7 cellular contexts compared by ENCODE assay signal in genomic region chr1:6359568-6360496, GRCh38. TPM values are rescaled to one million over a fixed set of nuclear protein-coding genes. Genes with fewer than 3 reads are reported as not detected.
DNase-seq lines count a peak whose midpoint lies in the region; ATAC-seq and TF ChIP-seq lines count a peak whose summit lies in the region.

No MANE protein-coding gene starts in this region.

- peak overlapping the region; percentile 63 for H3K4me3 Mint-ChIP-seq in activated naive CD8-positive, alpha-beta T cell treated with anti-CD3 and anti-CD28 coated beads for 36 hours

- peaks cover 4% of the 10 kb centered on the region for H3K36me3 Mint-ChIP-seq in activated naive CD8-positive, alpha-beta T cell treated with anti-CD3 and anti-CD28 coated beads for 36 hours

- ATAC-seq in HG02870 (IDR thresholded peaks at IDR 0.05; ENCODE audit: unreplicated experiment): peak; percentile 63

- H3K27ac ChIP-seq in Peyer's patch (peak overlapping the region; percentile 75 to 92 (median 84)), hepatocyte (peak overlapping the region; percentile 87)

- H3K4me3 ChIP-seq in Peyer's patch: peak overlapping the region in 3 of 4 donors; percentile 9 to 47 (median 28)
- H3K4me3 ChIP-seq in hepatocyte: no peak overlapping the region

- H3K79me2 ChIP-seq in hepatocyte: peaks cover 22% of the 10 kb centered on the region

- no peaks in the 10 kb centered on the region for H3K27me3 Mint-ChIP-seq in activated naive CD8-positive, alpha-beta T cell treated with anti-CD3 and anti-CD28 coated beads for 36 hours

- no peaks in the 10 kb centered on the region for H3K9me3 Mint-ChIP-seq in activated naive CD8-positive, alpha-beta T cell treated with anti-CD3 and anti-CD28 coated beads for 36 hours

- no peaks in the 10 kb centered on the region for H3K9me3 ChIP-seq in Peyer's patch
- H3K9me3 ChIP-seq in hepatocyte (ENCODE audit: low read depth): no peaks in the 10 kb centered on the region

- H3K9me2 ChIP-seq in hepatocyte (replicated peaks; ENCODE audit: insufficient read depth): no peaks in the 10 kb centered on the region

- H3K4me1 Mint-ChIP-seq in activated naive CD8-positive, alpha-beta T cell treated with anti-CD3 and anti-CD28 coated beads for 36 hours: peaks cover 39% of the 10 kb centered on the region

- peak; percentile 61 to 92 (median 89) for DNase-seq in Peyer's patch
- peak; percentile 74 for DNase-seq in activated naive CD8-positive, alpha-beta T cell treated with anti-CD3 and anti-CD28 coated beads for 36 hours
- DNase-seq in hepatocyte (ENCODE audit: low spot score): peak; percentile 91
- DNase-seq in stimulated activated CD4-positive, alpha-beta T cell treated with anti-CD3 and anti-CD28 coated beads, Interleukin-15, amount 100 ng/mL, for 24 hours: peak; percentile 66
- DNase-seq in 8988T: no peak

- peak overlapping the region; percentile 66 for H3K4me2 ChIP-seq in hepatocyte

- TF ChIP-seq CTCF in Peyer's patch (IDR thresholded peaks at IDR 0.05) (no peak), hepatocyte (IDR thresholded peaks at IDR 0.05; ENCODE audit: poor library complexity) (peak; percentile 3)

- no peak overlapping the region for H2AFZ ChIP-seq in hepatocyte

- H3K36me3 ChIP-seq in Peyer's patch (no peaks in the 10 kb centered on the region), hepatocyte (replicated peaks; ENCODE audit: insufficient read depth, low read depth) (no peaks in the 10 kb centered on the region)

- H3K4me1 ChIP-seq in Peyer's patch (peaks cover 21 to 80% (median 24%) of the 10 kb centered on the region in 4 donors), hepatocyte (ENCODE audit: insufficient read depth) (peaks cover 41% of the 10 kb centered on the region)

- H3K27me3 ChIP-seq in Peyer's patch (no peaks in the 10 kb centered on the region), hepatocyte (no peaks in the 10 kb centered on the region)

- TF ChIP-seq POLR2A in GM18526 (IDR thresholded peaks at IDR 0.05; ENCODE audit: extremely low read depth, insufficient read length): peak; percentile 71
- TF ChIP-seq POLR2A in Peyer's patch (IDR thresholded peaks at IDR 0.05): peak; percentile 76 to 92

- peak overlapping the region; percentile 92 for H3K27ac Mint-ChIP-seq in activated naive CD8-positive, alpha-beta T cell treated with anti-CD3 and anti-CD28 coated beads for 36 hours

- WGBS in hepatocyte (ENCODE audit: low lambda C conversion rate, missing lambda C conversion rate): 52% methylated on average over 17 of the region's 17 CpGs

- no peaks in the 10 kb centered on the region for H4K20me1 ChIP-seq in hepatocyte (ENCODE audit: insufficient read depth, poor library complexity, severe bottlenecking)

RNA-seq across cellular contexts. Expression of gene ACOT7, which starts 33.7 kb away (rescaled TPM):
- total RNA-seq in Peyer's patch: 10 to 100 TPM; 38.4 to 93.2 (median 67.1) TPM
- 10 to 100 TPM; 80.8 to 86.2 TPM for total RNA-seq in activated naive CD8-positive, alpha-beta T cell treated with anti-CD3 and anti-CD28 coated beads for 36 hours
- total RNA-seq in hepatocyte: 20.3 and 25.8 TPM in 2 replicates
- 38.1 and 39.9 TPM in 2 replicates for polyA plus RNA-seq in hepatocyte

RNA-seq across cellular contexts. Expression of gene HES2, which starts 59.9 kb away (rescaled TPM):
- total RNA-seq in Peyer's patch (10 to 100 TPM in 1 of 4 donors, 1 to 10 TPM in 3; 2.5 to 15.9 (median 5.2) TPM), hepatocyte (0.27 and 0.44 TPM in 2 replicates)
- total RNA-seq in activated naive CD8-positive, alpha-beta T cell treated with anti-CD3 and anti-CD28 coated beads for 36 hours: not detected
- polyA plus RNA-seq in hepatocyte: 0.36 and 1.2 TPM in 2 replicates
